In genomic region chr9:100322954-100323536, GRCh38 we compare ENCODE assay signal across 8 cellular contexts. TPM values are rescaled to one million over a fixed set of nuclear protein-coding genes. Genes with fewer than 3 reads are reported as not detected.
DNase-seq lines count a peak whose midpoint lies in the region; ATAC-seq and TF ChIP-seq lines count a peak whose summit lies in the region.

No MANE protein-coding gene starts in this region.

- H2BK120ac ChIP-seq in mesenchymal stem cell (ENCODE audit: low read depth, low read length) = no peak overlapping the region

- no peak overlapping the region for H2AK5ac ChIP-seq in mesenchymal stem cell (ENCODE audit: low read length, severe bottlenecking)

- peaks cover 9% of the 10 kb centered on the region for H3K79me1 ChIP-seq in mesenchymal stem cell (replicated peaks; ENCODE audit: low read length, poor library complexity, severe bottlenecking)

- H3K4me1 ChIP-seq in PC-9 (replicated peaks; ENCODE audit: insufficient read depth) = no peaks in the 10 kb centered on the region
- no peaks in the 10 kb centered on the region for H3K4me1 ChIP-seq in colonic mucosa
- H3K4me1 ChIP-seq in mesenchymal stem cell (ENCODE audit: control insufficient read depth, insufficient read depth, low read depth, low read length) = no peaks in the 10 kb centered on the region

- no peak overlapping the region for H2AFZ ChIP-seq in PC-9
- H2AFZ ChIP-seq in mesenchymal stem cell (ENCODE audit: low read depth, low read length) = no peak overlapping the region

- DNase-seq in SIG-M5 treated with dmso at 0.1 percent for 504 hours (lab: John Stamatoyannopoulos, UW; ENCODE audit: unreplicated experiment) (peak; percentile 20), SIG-M5 (lab: John Stamatoyannopoulos, UW) (no peak), HK-2 (ENCODE audit: unreplicated experiment) (peak; percentile 20), PC-9 (peak in 1 of 2 experiments; percentile 22), colonic mucosa (no peak), mesenchymal stem cell (peak; percentile 53)

- H3F3A ChIP-seq in PC-9 (ENCODE audit: insufficient read depth, low read depth) = peaks cover 21% of the 10 kb centered on the region

- H3K23ac ChIP-seq in mesenchymal stem cell (ENCODE audit: low read length in 2 of 2) = no peak overlapping the region

- no peaks in the 10 kb centered on the region for H3K27me3 ChIP-seq in PC-9 (ENCODE audit: insufficient read depth, low read depth)
- H3K27me3 ChIP-seq in colonic mucosa = no peaks in the 10 kb centered on the region
- H3K27me3 ChIP-seq in mesenchymal stem cell (ENCODE audit: control insufficient read depth in 1 of 2, insufficient read depth in 1 of 2, low read length in 2 of 2) = no peaks in the 10 kb centered on the region

- H4K20me1 ChIP-seq in PC-9 (ENCODE audit: insufficient read depth) = peaks cover 3% of the 10 kb centered on the region

- H2BK12ac ChIP-seq in mesenchymal stem cell (ENCODE audit: low read length in 2 of 2) = no peak overlapping the region

- no TSS peak for BruUV-seq in PC-9 (replicated peaks; lab: Mats Ljungman, UMichigan)

- POLR2A ChIA-PET in PC-9 (lab: Charles Lee; ENCODE audit: unreplicated experiment) = no interaction called here

- 0 out of 2 replicates have a peak, but pooled peaks cover 7% of the 10 kb centered on the region for H3K79me2 ChIP-seq in PC-9 (ENCODE audit: low read depth)

- H3K9me3 ChIP-seq in PC-9 (ENCODE audit: insufficient read depth, low read depth) (no peaks in the 10 kb centered on the region), colonic mucosa (no peaks in the 10 kb centered on the region), mesenchymal stem cell (ENCODE audit: control insufficient read depth, low read length) (no peaks in the 10 kb centered on the region)

- no peak overlapping the region for H3K14ac ChIP-seq in mesenchymal stem cell (ENCODE audit: low read length in 2 of 2)

- H3K9ac ChIP-seq in colonic mucosa (ENCODE audit: low read depth in 2 of 2, low read length in 2 of 2) (no peak overlapping the region), mesenchymal stem cell (ENCODE audit: low read length) (no peak overlapping the region)

- WGBS in mesenchymal stem cell = 100% methylated on average over 1 of the region's 3 CpGs

- H3K27ac ChIP-seq in PC-9 (no peak overlapping the region), colonic mucosa (no peak overlapping the region), mesenchymal stem cell (ENCODE audit: low read length, poor library complexity, severe bottlenecking) (no peak overlapping the region)

- no peak overlapping the region for H2BK5ac ChIP-seq in mesenchymal stem cell (ENCODE audit: low read depth, low read length, poor library complexity, severe bottlenecking)

- peaks cover 47% of the 10 kb centered on the region for H3K36me3 ChIP-seq in PC-9 (ENCODE audit: low read depth)
- H3K36me3 ChIP-seq in colonic mucosa = peaks cover 3% of the 10 kb centered on the region
- H3K36me3 ChIP-seq in mesenchymal stem cell (ENCODE audit: control insufficient read depth in 1 of 2, insufficient read depth in 2 of 2, low read depth in 1 of 2, low read length in 2 of 2) = peaks cover 4 to 65% of the 10 kb centered on the region in 2 experiments

- TF ChIP-seq CTCF in PC-9 (conservative IDR thresholded peaks at IDR 0.05) (peak; percentile 72), colonic mucosa (IDR thresholded peaks at IDR 0.05) (peak; percentile 50)

- H3K4me3 ChIP-seq in PC-9 (no peak overlapping the region), colonic mucosa (no peak overlapping the region), mesenchymal stem cell (ENCODE audit: insufficient read depth in 1 of 2, low read depth in 1 of 2, low read length in 2 of 2) (no peak overlapping the region)

- H2BK15ac ChIP-seq in mesenchymal stem cell (ENCODE audit: low read depth, poor library complexity, severe bottlenecking) = no peak overlapping the region

- no peak overlapping the region for H4K91ac ChIP-seq in mesenchymal stem cell (ENCODE audit: low read length)

- no peak overlapping the region for H3K4me2 ChIP-seq in PC-9
- no peak overlapping the region for H3K4me2 ChIP-seq in mesenchymal stem cell (ENCODE audit: low read length, poor library complexity, severe bottlenecking)

- intact Hi-C loops in PC-9 (cut with micrococcal nuclease; ENCODE audit: unreplicated experiment) = loop anchor here (1.0 to 5.0 kb wide), 6 partner anchors 114 to 1137 kb away; no protein-coding TSS in a partner anchor
- intact Hi-C loops in colonic mucosa (cut with DNase I) = no loop called here

- ATAC-seq in GM21576 (IDR thresholded peaks at IDR 0.05; ENCODE audit: unreplicated experiment) = no peak
- no peak for ATAC-seq in HG03196 (IDR thresholded peaks at IDR 0.05; ENCODE audit: unreplicated experiment)

- H3K9me2 ChIP-seq in PC-9 (ENCODE audit: insufficient read depth) = no peaks in the 10 kb centered on the region

- H4K8ac ChIP-seq in mesenchymal stem cell (ENCODE audit: low read length) = no peak overlapping the region

- CTCF ChIA-PET in PC-9 (lab: Charles Lee) = no interaction called here

- H3K4ac ChIP-seq in mesenchymal stem cell (ENCODE audit: low read depth in 1 of 2, low read length in 2 of 2) = no peak overlapping the region

- no peak overlapping the region for H3K18ac ChIP-seq in mesenchymal stem cell (ENCODE audit: low read depth in 1 of 2, low read length in 2 of 2)

RNA-seq across cellular contexts. Expression of gene TEX10, which starts 29.7 kb away (rescaled TPM):
- total RNA-seq in PC-9 (2021) = 21.6 and 29.0 TPM in 2 replicates
- total RNA-seq in colonic mucosa = 10 to 100 TPM in 1 of 2 donors, 1 to 10 TPM in 1; 8.3 to 11.5 TPM
- polyA plus RNA-seq in mesenchymal stem cell (2013, experiment 1 of 2) = 19.9 TPM
- polyA plus RNA-seq in mesenchymal stem cell (2013, experiment 2 of 2) = 20.6 TPM

Comparison
In these comparisons a context has a peak if more than half of its experiments do, and no peak if none do; other contexts are left out.
1. DNase-seq: peak in SIG-M5 treated with dmso at 0.1 percent for 504 hours (single experiment), HK-2 (single experiment) and mesenchymal stem cell (single experiment); none in SIG-M5 (single experiment) and colonic mucosa (single experiment).